22 cellular contexts compared by ENCODE assay signal in the genomic region with DNA sequence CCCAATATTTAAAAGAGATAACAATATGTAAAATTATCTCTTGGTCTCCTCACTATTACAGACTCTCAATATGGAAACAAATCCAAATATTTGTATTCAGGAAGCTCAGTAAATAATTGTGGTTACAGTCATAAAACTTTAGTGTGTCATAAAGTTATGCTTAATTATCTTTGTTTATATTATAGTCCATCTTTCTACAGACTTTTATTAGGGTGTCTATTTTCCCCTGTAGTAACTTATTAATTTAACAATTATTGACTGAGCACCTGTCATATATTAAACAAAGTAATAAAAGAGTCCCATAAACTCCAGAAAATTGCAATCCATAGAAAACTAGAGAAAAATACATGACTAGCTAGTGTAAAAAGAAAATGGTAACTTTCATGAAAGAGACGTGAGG.
"Had no signal": no experiment of that assay in that cellular context is flagged by ENCODE, and none has a peak within 500 bp of the region (broad histone marks: within the 10 kb centered on the region; RNA-seq: fewer than 3 reads in every experiment).

No MANE protein-coding gene starts in this region.

- H3K27me3 Mint-ChIP-seq: natural killer cell treated with Interleukin-12 subunit alpha and Interleukin-12 subunit beta and Interleukin-15 and Interleukin-18, amount 100 ng/mL, for 72 hours; progenitor cell of endocrine pancreas had no signal

- ATAC-seq: gastrocnemius medialis; left cardiac atrium; left ventricle myocardium superior; natural killer cell treated with Interleukin-12 subunit alpha and Interleukin-12 subunit beta and Interleukin-15 and Interleukin-18, amount 100 ng/mL, for 72 hours; pancreas; right cardiac atrium had no signal

- DNase-seq: cortex of kidney; dorsolateral prefrontal cortex; effector CD8-positive, alpha-beta T cell; gastrocnemius medialis; immature natural killer cell; kidney; left cardiac atrium; left ventricle myocardium superior; mesenchymal stem cell; midbrain; occipital lobe; pancreas; right cardiac atrium; stimulated activated CD4-positive, alpha-beta T cell treated with anti-CD3 and anti-CD28 coated beads, Interleukin-2, amount 100 ng/mL, for 48 hours; stimulated activated naive CD4-positive, alpha-beta T cell treated with Interleukin-2 at 50 U/mL for 16 hours; trophoblast cell had no signal

- H3K4me3 ChIP-seq: dorsolateral prefrontal cortex, esophagus muscularis mucosa, gastrocnemius medialis, lung, pancreas, smooth muscle cell had no signal

- H3K4me1 ChIP-seq: gastrocnemius medialis, pancreas had no signal

- H3K27ac Mint-ChIP-seq: immature natural killer cell; natural killer cell treated with Interleukin-12 subunit alpha and Interleukin-12 subunit beta and Interleukin-15 and Interleukin-18, amount 100 ng/mL, for 72 hours; progenitor cell of endocrine pancreas had no signal

- H3K27me3 ChIP-seq: dorsolateral prefrontal cortex, esophagus muscularis mucosa, gastrocnemius medialis, pancreas had no signal

- H3K4me1 Mint-ChIP-seq: immature natural killer cell had no signal

- H3K9me3 ChIP-seq: esophagus muscularis mucosa, gastrocnemius medialis, pancreas had no signal

- H3K27ac ChIP-seq: epithelial cell of prostate, esophagus muscularis mucosa, gastrocnemius medialis, pancreas had no signal

- H3K4me3 Mint-ChIP-seq: immature natural killer cell; natural killer cell treated with Interleukin-12 subunit alpha and Interleukin-12 subunit beta and Interleukin-15 and Interleukin-18, amount 100 ng/mL, for 72 hours had no signal

- H3K36me3 ChIP-seq: esophagus muscularis mucosa, gastrocnemius medialis, pancreas had no signal

- H3K36me3 Mint-ChIP-seq: immature natural killer cell; natural killer cell treated with Interleukin-12 subunit alpha and Interleukin-12 subunit beta and Interleukin-15 and Interleukin-18, amount 100 ng/mL, for 72 hours had no signal

- H3K4me2 ChIP-seq: smooth muscle cell had no signal
